Comparison of ENCODE assay signal across 8 cellular contexts in genomic region chr16:75108792-75109731, GRCh38. TPM values are rescaled to one million over a fixed set of nuclear protein-coding genes. Genes with fewer than 3 reads are reported as not detected.
A peak's percentile ranks its signal among the peaks of the same experiment; 100 is the strongest.
DNase-seq lines count a peak whose midpoint lies in the region; ATAC-seq and TF ChIP-seq lines count a peak whose summit lies in the region.

No MANE protein-coding gene starts in this region.

- no peak for TF ChIP-seq CTCF in glutamatergic neuron (IDR thresholded peaks at IDR 0.05; ENCODE audit: partially characterized antibody, unreplicated experiment)

- H3K27me3 ChIP-seq in SJSA1 (replicated peaks): no peaks in the 10 kb centered on the region

- DNase-seq in COLO668 (lab: John Stamatoyannopoulos, UW; ENCODE audit: unreplicated experiment): peak; percentile 51
- DNase-seq in SJSA1 (ENCODE audit: low read depth in 1 of 2, low spot score in 2 of 2): peak; percentile 75 to 89
- DNase-seq in glutamatergic neuron: no peak
- DNase-seq in renal cortical epithelial cell (ENCODE audit: low read depth): peak; percentile 99
- DNase-seq in HuH-7.5 (ENCODE audit: low spot score): no peak

- peaks cover 5% of the 10 kb centered on the region for H3K27me3 Mint-ChIP-seq in activated naive CD4-positive, alpha-beta T cell treated with anti-CD3 and anti-CD28 coated beads, Interleukin-2, amount 50 U/mL, for 24 hours
- H3K27me3 Mint-ChIP-seq in glutamatergic neuron (ENCODE audit: unreplicated experiment): peaks cover 15% of the 10 kb centered on the region

- ATAC-seq in HG03432 (IDR thresholded peaks at IDR 0.05; ENCODE audit: unreplicated experiment): peak; percentile 47

- no peaks in the 10 kb centered on the region for H3K9me3 ChIP-seq in SJSA1 (replicated peaks)

- WGBS in urinary bladder: 49% methylated on average over 27 of the region's 27 CpGs

- 0 out of 2 replicates have a peak, but pooled peaks cover 5% of the 10 kb centered on the region for H3K36me3 ChIP-seq in SJSA1
- no peaks in the 10 kb centered on the region for H3K36me3 ChIP-seq in urinary bladder (ENCODE audit: insufficient read depth)

- peak overlapping the region; percentile 52 for H3K27ac Mint-ChIP-seq in activated naive CD4-positive, alpha-beta T cell treated with anti-CD3 and anti-CD28 coated beads, Interleukin-2, amount 50 U/mL, for 24 hours
- H3K27ac Mint-ChIP-seq in glutamatergic neuron (ENCODE audit: unreplicated experiment): peak overlapping the region; percentile 31

- peaks cover 2% of the 10 kb centered on the region for H3K36me3 Mint-ChIP-seq in activated naive CD4-positive, alpha-beta T cell treated with anti-CD3 and anti-CD28 coated beads, Interleukin-2, amount 50 U/mL, for 24 hours
- peaks cover 4% of the 10 kb centered on the region for H3K36me3 Mint-ChIP-seq in glutamatergic neuron (ENCODE audit: unreplicated experiment)

- H3K4me3 ChIP-seq in SJSA1 (no peak overlapping the region), urinary bladder (ENCODE audit: low read depth, low read length) (no peak overlapping the region)

- H3K27ac ChIP-seq in SJSA1 (0 out of 2 replicates have a peak overlapping the region, but pooled peaks have one; percentile 5), urinary bladder (ENCODE audit: low read depth) (peak overlapping the region; percentile 18)

- peak overlapping the region; percentile 53 for H3K4me3 Mint-ChIP-seq in activated naive CD4-positive, alpha-beta T cell treated with anti-CD3 and anti-CD28 coated beads, Interleukin-2, amount 50 U/mL, for 24 hours
- no peak overlapping the region for H3K4me3 Mint-ChIP-seq in glutamatergic neuron (ENCODE audit: unreplicated experiment)

- no peaks in the 10 kb centered on the region for H3K9me3 Mint-ChIP-seq in activated naive CD4-positive, alpha-beta T cell treated with anti-CD3 and anti-CD28 coated beads, Interleukin-2, amount 50 U/mL, for 24 hours
- peaks cover 10% of the 10 kb centered on the region for H3K9me3 Mint-ChIP-seq in glutamatergic neuron (ENCODE audit: unreplicated experiment)

- H3K4me1 ChIP-seq in SJSA1 (replicated peaks) (peaks cover 44% of the 10 kb centered on the region), urinary bladder (ENCODE audit: insufficient read depth) (no peaks in the 10 kb centered on the region)

- H3K4me1 Mint-ChIP-seq in activated naive CD4-positive, alpha-beta T cell treated with anti-CD3 and anti-CD28 coated beads, Interleukin-2, amount 50 U/mL, for 24 hours: peaks cover 29% of the 10 kb centered on the region
- H3K4me1 Mint-ChIP-seq in glutamatergic neuron (ENCODE audit: low read depth, unreplicated experiment): peaks cover 17% of the 10 kb centered on the region

RNA-seq across cellular contexts. Expression of gene LDHD, which starts 7.5 kb away (rescaled TPM):
- total RNA-seq in SJSA1 (2014; rRNA removed; shearing (Covaris generic)): 0.06 and 0.24 TPM in 2 replicates
- total RNA-seq in glutamatergic neuron (ENCODE audit: unreplicated experiment) (not detected), renal cortical epithelial cell (1.9 and 4.2 TPM in 2 replicates), urinary bladder (1.5 TPM)
- polyA plus RNA-seq in urinary bladder: 4.6 TPM

RNA-seq across cellular contexts. Expression of gene ZFP1, which starts 39.3 kb away (rescaled TPM):
- total RNA-seq in SJSA1 (2014; rRNA removed; shearing (Covaris generic)): 13.9 and 18.4 TPM in 2 replicates
- 16.1 TPM for total RNA-seq in glutamatergic neuron (ENCODE audit: unreplicated experiment)
- total RNA-seq in renal cortical epithelial cell: 5.9 and 12.9 TPM in 2 replicates
- total RNA-seq in urinary bladder: 34.0 TPM
- polyA plus RNA-seq in urinary bladder: 10.6 TPM

Comparison
In these comparisons a context has a peak if more than half of its experiments do, and no peak if none do; other contexts are left out.
1. DNase-seq: peak in COLO668 (single experiment), SJSA1 (2 of 2) and renal cortical epithelial cell (single experiment); none in glutamatergic neuron (single experiment) and HuH-7.5 (single experiment).